ENCODE assay signal across 23 cellular contexts in the genomic region with DNA sequence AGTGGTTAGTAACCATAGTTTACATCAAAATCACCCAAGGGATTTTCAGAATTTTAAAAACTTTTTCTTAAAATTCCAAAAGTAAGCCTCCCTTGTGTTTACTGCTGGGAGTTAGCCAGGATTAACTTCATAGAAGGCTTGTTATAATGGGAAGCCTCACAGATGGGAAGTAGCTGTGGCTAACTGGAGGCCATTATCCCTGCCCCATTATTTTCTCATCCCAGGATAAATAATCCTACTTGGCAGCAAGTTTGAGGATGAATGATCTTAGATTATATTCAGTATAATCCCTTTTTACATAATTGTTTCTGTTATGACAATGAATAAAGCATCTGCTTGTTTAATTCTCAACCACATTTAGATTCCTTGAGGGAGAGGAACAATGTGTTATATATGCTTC. TPM values are rescaled to one million over a fixed set of nuclear protein-coding genes. Genes with fewer than 3 reads are reported as not detected.
A peak's percentile ranks its signal among the peaks of the same experiment; 100 is the strongest.
DNase-seq lines count a peak whose midpoint lies in the region; ATAC-seq and TF ChIP-seq lines count a peak whose summit lies in the region.
"Had no signal": no experiment of that assay in that cellular context is flagged by ENCODE, and none has a peak within 500 bp of the region (broad histone marks: within the 10 kb centered on the region; RNA-seq: fewer than 3 reads in every experiment).

No MANE protein-coding gene starts in this region.

- no peak overlapping the region for H3K9ac ChIP-seq in Karpas-422 (ENCODE audit: low read length)

- H3K4me3 ChIP-seq in Karpas-422 (ENCODE audit: low read length) (no peak overlapping the region), Caco-2 (ENCODE audit: low read depth, low read length) (no peak overlapping the region)
- H3K4me3 ChIP-seq: MG63, skin epidermis had no signal

- H3K27me3 Mint-ChIP-seq in CD14-positive monocyte (ENCODE audit: low read depth in 3 of 3) (peaks cover 0 to 2% (median 0%) of the 10 kb centered on the region in 3 donors), brain (peaks cover 10% of the 10 kb centered on the region), Caco-2 (ENCODE audit: insufficient read depth, unreplicated experiment) (peaks cover 20% of the 10 kb centered on the region)
- no peaks in the 10 kb centered on the region for H3K27me3 Mint-ChIP-seq in natural killer cell treated with Interleukin-12 subunit alpha and Interleukin-12 subunit beta and Interleukin-15 and Interleukin-18, amount 100 ng/mL, for 72 hours

- H4K20me1 ChIP-seq in Karpas-422 (ENCODE audit: insufficient read depth, low read depth, low read length), result no peaks in the 10 kb centered on the region

- no peak for TF ChIP-seq CTCF in CD14-positive monocyte (IDR thresholded peaks at IDR 0.05)
- no peak for TF ChIP-seq CTCF in brain (conservative IDR thresholded peaks at IDR 0.05)
- TF ChIP-seq CTCF in Caco-2 (IDR thresholded peaks at IDR 0.05; ENCODE audit: insufficient read depth in 1 of 2, low read depth in 1 of 2, low read length in 1 of 2, severe bottlenecking in 1 of 2, unreplicated experiment in 1 of 2), result no peak

- H3K36me3 ChIP-seq in Karpas-422 (ENCODE audit: insufficient read depth, low read length) (peaks cover 93% of the 10 kb centered on the region), Caco-2 (ENCODE audit: control insufficient read depth, insufficient read depth, low read length) (no peaks in the 10 kb centered on the region)
- H3K36me3 ChIP-seq: MG63 had no signal

- H3K9me2 ChIP-seq in Karpas-422 (replicated peaks; ENCODE audit: insufficient read depth, low read length), result no peaks in the 10 kb centered on the region

- H3K4me1 Mint-ChIP-seq in CD14-positive monocyte (peaks cover 60% of the 10 kb centered on the region), brain (peaks cover 26% of the 10 kb centered on the region), Caco-2 (ENCODE audit: low read depth, unreplicated experiment) (no peaks in the 10 kb centered on the region)
- peaks cover 60 to 72% of the 10 kb centered on the region in 2 donors for H3K4me1 Mint-ChIP-seq in natural killer cell treated with Interleukin-12 subunit alpha and Interleukin-12 subunit beta and Interleukin-15 and Interleukin-18, amount 100 ng/mL, for 72 hours (ENCODE audit: low read depth in 2 of 2)

- no TSS peak for BruUV-seq in Caco-2 (replicated peaks; lab: Mats Ljungman, UMichigan)

- H3K36me3 Mint-ChIP-seq in CD14-positive monocyte, result peaks cover 83 to 91% of the 10 kb centered on the region in 2 donors
- no peaks in the 10 kb centered on the region for H3K36me3 Mint-ChIP-seq in brain
- H3K36me3 Mint-ChIP-seq in natural killer cell treated with Interleukin-12 subunit alpha and Interleukin-12 subunit beta and Interleukin-15 and Interleukin-18, amount 100 ng/mL, for 72 hours, result peaks cover 64% of the 10 kb centered on the region
- no peaks in the 10 kb centered on the region for H3K36me3 Mint-ChIP-seq in Caco-2 (ENCODE audit: insufficient read depth, unreplicated experiment)

- POLR2A ChIA-PET in Caco-2 (lab: Charles Lee), result no interaction called here

- peaks cover 0 to 8% (median 3%) of the 10 kb centered on the region in 7 donors for H3K9me3 Mint-ChIP-seq in CD14-positive monocyte
- peaks cover 0 to 2% (median 0%) of the 10 kb centered on the region in 5 experiments for H3K9me3 Mint-ChIP-seq in brain
- peaks cover 4% of the 10 kb centered on the region for H3K9me3 Mint-ChIP-seq in natural killer cell treated with Interleukin-12 subunit alpha and Interleukin-12 subunit beta and Interleukin-15 and Interleukin-18, amount 100 ng/mL, for 72 hours
- H3K9me3 Mint-ChIP-seq in Caco-2 (ENCODE audit: unreplicated experiment), result no peaks in the 10 kb centered on the region
- H3K9me3 Mint-ChIP-seq: activated CD4-positive, alpha-beta T cell treated with anti-CD3 and anti-CD28 coated beads, Interleukin-2, amount 10 ng/mL, durations not matched to agents 24 days and 14 days; activated T-cell treated with anti-CD3 and anti-CD28 coated beads, Interleukin-2, amount 50 U/mL, for 4 hours had no signal

- peak overlapping the region; percentile 95 to 100 (median 99) for H3K27ac Mint-ChIP-seq in CD14-positive monocyte
- H3K27ac Mint-ChIP-seq in brain, result peak overlapping the region in 4 of 5 experiments; percentile 7 to 72 (median 60)
- H3K27ac Mint-ChIP-seq in natural killer cell treated with Interleukin-12 subunit alpha and Interleukin-12 subunit beta and Interleukin-15 and Interleukin-18, amount 100 ng/mL, for 72 hours, result peak overlapping the region; percentile 98
- no peak overlapping the region for H3K27ac Mint-ChIP-seq in Caco-2 (ENCODE audit: unreplicated experiment)
- H3K27ac Mint-ChIP-seq: activated CD4-positive, alpha-beta T cell treated with anti-CD3 and anti-CD28 coated beads, Interleukin-2, amount 10 ng/mL, durations not matched to agents 24 days and 14 days; naive thymus-derived CD4-positive, alpha-beta T cell had no signal

- H3K4me1 ChIP-seq in Karpas-422 (ENCODE audit: low read length) (peaks cover 66% of the 10 kb centered on the region), Caco-2 (no peaks in the 10 kb centered on the region)

- H3K27ac ChIP-seq in Karpas-422 (ENCODE audit: low read length), result peak overlapping the region; percentile 96
- H3K27ac ChIP-seq: C4-2B had no signal

- no peak for ATAC-seq in natural killer cell treated with Interleukin-12 subunit alpha and Interleukin-12 subunit beta and Interleukin-15 and Interleukin-18, amount 100 ng/mL, for 72 hours
- no peak for ATAC-seq in GM18519 (IDR thresholded peaks at IDR 0.05; ENCODE audit: low FRiP score, unreplicated experiment)
- no peak for ATAC-seq in HG03571 (IDR thresholded peaks at IDR 0.05; ENCODE audit: unreplicated experiment)
- ATAC-seq: activated T-cell treated with anti-CD3 and anti-CD28 coated beads, Interleukin-2, amount 50 U/mL, for 4 hours; left colon; SK-N-SH treated with all-trans-retinoic acid at 6 μM for 48 hours had no signal

- H3K4me3 Mint-ChIP-seq in CD14-positive monocyte (no peak overlapping the region), brain (peak overlapping the region in 1 of 5 experiments; percentile 25), Caco-2 (ENCODE audit: unreplicated experiment) (no peak overlapping the region)
- H3K4me3 Mint-ChIP-seq in natural killer cell treated with Interleukin-12 subunit alpha and Interleukin-12 subunit beta and Interleukin-15 and Interleukin-18, amount 100 ng/mL, for 72 hours, result peak overlapping the region; percentile 66
- H3K4me3 Mint-ChIP-seq: activated CD4-positive, alpha-beta T cell treated with anti-CD3 and anti-CD28 coated beads, Interleukin-2, amount 10 ng/mL, durations not matched to agents 24 days and 14 days; activated T-cell treated with anti-CD3 and anti-CD28 coated beads, Interleukin-2, amount 50 U/mL, for 4 hours; naive thymus-derived CD4-positive, alpha-beta T cell had no signal

- H3K9me3 ChIP-seq in Karpas-422 (ENCODE audit: low read length), result no peaks in the 10 kb centered on the region
- no peaks in the 10 kb centered on the region for H3K9me3 ChIP-seq in Caco-2
- H3K9me3 ChIP-seq: MG63 had no signal

- H2AFZ ChIP-seq in Karpas-422 (ENCODE audit: low read length), result no peak overlapping the region

- CTCF ChIA-PET in Caco-2 (lab: Charles Lee), result no interaction called here

- H3K79me2 ChIP-seq in Karpas-422 (ENCODE audit: low read length), result peaks cover 18% of the 10 kb centered on the region

- intact Hi-C loops in CD14-positive monocyte (cut with micrococcal nuclease) (no loop called here), Caco-2 (cut with micrococcal nuclease; ENCODE audit: unreplicated experiment) (no loop called here)

- no peaks in the 10 kb centered on the region for H3K27me3 ChIP-seq in Karpas-422 (ENCODE audit: low read length)
- no peaks in the 10 kb centered on the region for H3K27me3 ChIP-seq in Caco-2 (replicated peaks; ENCODE audit: control insufficient read depth, insufficient read depth, low read length)

- H3K4me2 ChIP-seq in Karpas-422 (ENCODE audit: low read depth, low read length, poor library complexity, severe bottlenecking), result no peak overlapping the region

- DNase-seq in CD14-positive monocyte (ENCODE audit: low spot score) (no peak), Karpas-422 (no peak), Caco-2 (no peak)
- no peak for DNase-seq in natural killer cell treated with Interleukin-12 subunit alpha and Interleukin-12 subunit beta and Interleukin-15 and Interleukin-18, amount 100 ng/mL, for 72 hours (ENCODE audit: low spot score)
- DNase-seq: activated CD4-positive, alpha-beta T cell treated with anti-CD3 and anti-CD28 coated beads, Interleukin-2, amount 10 ng/mL, durations not matched to agents 24 days and 14 days; activated naive CD4-positive, alpha-beta T cell treated with Interleukin-2 at 50 U/mL for 16 hours; activated T-cell treated with anti-CD3 and anti-CD28 coated beads, Interleukin-2, amount 50 U/mL, for 4 hours; DMS 273 treated with DMSO at 0.1 percent for 48 hours; left colon; MG63; naive thymus-derived CD4-positive, alpha-beta T cell; NCI-H2171; NCI-H526; RPMI8226; stimulated activated CD4-positive, alpha-beta T cell treated with anti-CD3 and anti-CD28 coated beads, Interleukin-1b, Interleukin-23, amount 100 ng/mL, for 48 hours; T-helper 2 cell had no signal

RNA-seq across cellular contexts. Expression of a gene that starts 25.5 kb away (rescaled TPM):
- polyA plus RNA-seq in CD14-positive monocyte (100 to 1,000 TPM; 351 to 403 TPM), brain (ENCODE audit: insufficient read depth, low read depth, low replicate concordance) (2.0 TPM)
- 224 and 232 TPM in 2 replicates for total RNA-seq in Karpas-422 (2014; rRNA removed; shearing (Covaris generic); ENCODE audit: low replicate concordance)
- total RNA-seq in natural killer cell treated with Interleukin-12 subunit alpha and Interleukin-12 subunit beta and Interleukin-15 and Interleukin-18, amount 100 ng/mL, for 72 hours, result 100 to 1,000 TPM; 209 to 569 TPM
- total RNA-seq in Caco-2 (2022), result not detected in 2 replicates
- total RNA-seq: bronchial epithelial cell had no signal

Comparison
In these comparisons a context has a peak if more than half of its experiments do, and no peak if none do; other contexts are left out.
1. RNA of a gene that starts 25.5 kb away (total RNA-seq): 209 to 569 TPM in natural killer cell treated with Interleukin-12 subunit alpha and Interleukin-12 subunit beta and Interleukin-15 and Interleukin-18, amount 100 ng/mL, for 72 hours and 224 to 232 TPM in Karpas-422; not detected in Caco-2; every median in the first group is over 100 times any median in the second.